Comparison of ENCODE assay signal across 27 cellular contexts in genomic region chr7:2438775-2439174, GRCh38. TPM values are rescaled to one million over a fixed set of nuclear protein-coding genes. Genes with fewer than 3 reads are reported as not detected.
"Had no signal": no experiment of that assay in that cellular context is flagged by ENCODE, and none has a peak within 500 bp of the region (broad histone marks: within the 10 kb centered on the region; RNA-seq: fewer than 3 reads in every experiment).

No MANE protein-coding gene starts in this region.

- H3K36me3 Mint-ChIP-seq: activated naive CD8-positive, alpha-beta T cell treated with anti-CD3 and anti-CD28 coated beads for 36 hours had no signal

- H3K27me3 Mint-ChIP-seq: activated CD4-positive, alpha-beta T cell treated with anti-CD3 and anti-CD28 coated beads for 36 hours; activated CD8-positive, alpha-beta memory T cell treated with anti-CD3 and anti-CD28 coated beads, Interleukin-2, amount 10 ng/mL, durations not matched to agents 7 days and 5 days; activated naive CD8-positive, alpha-beta T cell treated with anti-CD3 and anti-CD28 coated beads for 36 hours; activated T-helper 17 cell treated with anti-CD3 and anti-CD28 coated beads, Interleukin-2, amount 50 U/mL, for 72 hours; dendritic cell treated with granulocyte-macrophage colony-stimulating factor and Interleukin-4, amounts not matched to agents 40 ng/mL and 50 ng/mL, for 4 days; memory B cell; stimulated activated naive B cell treated with anti-CD40 and anti-IgM and Interleukin-4, amounts not matched to agents 10 μg/mL and 1 μg/mL and 100 μg/mL, for 72 hours had no signal

- H2AFZ ChIP-seq: hepatocyte had no signal

- H3K27ac Mint-ChIP-seq: activated CD4-positive, alpha-beta T cell treated with anti-CD3 and anti-CD28 coated beads for 36 hours; activated CD8-positive, alpha-beta memory T cell treated with anti-CD3 and anti-CD28 coated beads, Interleukin-2, amount 10 ng/mL, durations not matched to agents 7 days and 5 days; activated naive CD8-positive, alpha-beta T cell treated with anti-CD3 and anti-CD28 coated beads for 36 hours; activated T-helper 17 cell treated with anti-CD3 and anti-CD28 coated beads, Interleukin-2, amount 50 U/mL, for 72 hours; dendritic cell treated with granulocyte-macrophage colony-stimulating factor and Interleukin-4, amounts not matched to agents 40 ng/mL and 50 ng/mL, for 4 days; memory B cell; stimulated activated naive B cell treated with anti-CD40 and anti-IgM and Interleukin-4, amounts not matched to agents 10 μg/mL and 1 μg/mL and 100 μg/mL, for 72 hours; T-helper 2 cell treated with Interferon-gamma antibody and Interleukin-4, amounts not matched to agents 5 μg/mL and 100 μg/mL, for 36 hours had no signal

- H3K79me2 ChIP-seq: hepatocyte had no signal

- DNase-seq: activated CD4-positive, alpha-beta T cell treated with anti-CD3 and anti-CD28 coated beads for 36 hours; activated CD4-positive, alpha-beta T cell treated with anti-CD3 and anti-CD28 coated beads, Interleukin-2, amount 50 U/mL, for 48 hours; activated CD8-positive, alpha-beta memory T cell treated with anti-CD3 and anti-CD28 coated beads, Interleukin-2, amount 10 ng/mL, durations not matched to agents 7 days and 5 days; activated naive CD4-positive, alpha-beta T cell; activated naive CD8-positive, alpha-beta T cell treated with anti-CD3 and anti-CD28 coated beads for 36 hours; activated T-cell treated with anti-CD3 and anti-CD28 coated beads, Interleukin-2, amount 50 U/mL, for 1 hour; amniotic stem cell; effector CD8-positive, alpha-beta T cell; esophagus squamous epithelium; right lobe of liver; stimulated activated CD4-positive, alpha-beta T cell treated with anti-CD3 and anti-CD28 coated beads, Interleukin-4, amount 100 ng/mL, for 24 hours; stimulated activated naive B cell treated with anti-CD40 and anti-IgM and Interleukin-4, amounts not matched to agents 10 μg/mL and 1 μg/mL and 100 μg/mL, for 72 hours; thyroid gland had no signal

- H3K9me3 ChIP-seq: esophagus squamous epithelium, right lobe of liver, thyroid gland, vagina had no signal

- FAIRE-seq: keratinocyte, TTC549 had no signal

- H3K4me1 ChIP-seq: right lobe of liver had no signal

- H3K27ac ChIP-seq: hepatocyte, right lobe of liver, thyroid gland, vagina had no signal

- ATAC-seq: activated CD4-positive, alpha-beta T cell treated with anti-CD3 and anti-CD28 coated beads for 36 hours; activated CD8-positive, alpha-beta memory T cell treated with anti-CD3 and anti-CD28 coated beads, Interleukin-2, amount 10 ng/mL, durations not matched to agents 7 days and 5 days; activated T-helper 17 cell treated with anti-CD3 and anti-CD28 coated beads, Interleukin-2, amount 50 U/mL, for 72 hours; left lobe of liver; right lobe of liver; stimulated activated naive B cell treated with anti-CD40 and anti-IgM and Interleukin-4, amounts not matched to agents 10 μg/mL and 1 μg/mL and 100 μg/mL, for 72 hours had no signal

- H3K4me3 Mint-ChIP-seq: activated CD4-positive, alpha-beta T cell treated with anti-CD3 and anti-CD28 coated beads for 36 hours; activated CD8-positive, alpha-beta memory T cell treated with anti-CD3 and anti-CD28 coated beads, Interleukin-2, amount 10 ng/mL, durations not matched to agents 7 days and 5 days; activated naive CD8-positive, alpha-beta T cell treated with anti-CD3 and anti-CD28 coated beads for 36 hours; activated T-helper 17 cell treated with anti-CD3 and anti-CD28 coated beads, Interleukin-2, amount 50 U/mL, for 72 hours; dendritic cell treated with granulocyte-macrophage colony-stimulating factor and Interleukin-4, amounts not matched to agents 40 ng/mL and 50 ng/mL, for 4 days; memory B cell; stimulated activated naive B cell treated with anti-CD40 and anti-IgM and Interleukin-4, amounts not matched to agents 10 μg/mL and 1 μg/mL and 100 μg/mL, for 72 hours; T-helper 2 cell treated with Interferon-gamma antibody and Interleukin-4, amounts not matched to agents 5 μg/mL and 100 μg/mL, for 36 hours had no signal

- H3K4me2 ChIP-seq: hepatocyte, smooth muscle cell had no signal

- H3K9me3 Mint-ChIP-seq: activated naive CD8-positive, alpha-beta T cell treated with anti-CD3 and anti-CD28 coated beads for 36 hours; activated T-helper 17 cell treated with anti-CD3 and anti-CD28 coated beads, Interleukin-2, amount 50 U/mL, for 72 hours; dendritic cell treated with granulocyte-macrophage colony-stimulating factor and Interleukin-4, amounts not matched to agents 40 ng/mL and 50 ng/mL, for 4 days; memory B cell; stimulated activated naive B cell treated with anti-CD40 and anti-IgM and Interleukin-4, amounts not matched to agents 10 μg/mL and 1 μg/mL and 100 μg/mL, for 72 hours; T-helper 2 cell treated with Interferon-gamma antibody and Interleukin-4, amounts not matched to agents 5 μg/mL and 100 μg/mL, for 36 hours had no signal

- H3K4me3 ChIP-seq: esophagus squamous epithelium, hepatocyte, right lobe of liver, smooth muscle cell, thyroid gland, vagina had no signal

- H3K27me3 ChIP-seq: esophagus squamous epithelium, hepatocyte, right lobe of liver, thyroid gland, vagina had no signal

- H3K4me1 Mint-ChIP-seq: activated CD4-positive, alpha-beta T cell treated with anti-CD3 and anti-CD28 coated beads for 36 hours; activated naive CD8-positive, alpha-beta T cell treated with anti-CD3 and anti-CD28 coated beads for 36 hours; activated T-helper 17 cell treated with anti-CD3 and anti-CD28 coated beads, Interleukin-2, amount 50 U/mL, for 72 hours had no signal

RNA-seq across cellular contexts. Expression of gene GRIFIN, which starts 37.4 kb away (rescaled TPM):
- total RNA-seq: activated CD4-positive, alpha-beta T cell treated with anti-CD3 and anti-CD28 coated beads for 36 hours; activated CD8-positive, alpha-beta memory T cell treated with anti-CD3 and anti-CD28 coated beads, Interleukin-2, amount 10 ng/mL, durations not matched to agents 7 days and 5 days; activated naive CD8-positive, alpha-beta T cell treated with anti-CD3 and anti-CD28 coated beads for 36 hours; activated T-helper 17 cell treated with anti-CD3 and anti-CD28 coated beads, Interleukin-2, amount 50 U/mL, for 72 hours; cerebellum; esophagus squamous epithelium; hepatocyte; left lobe of liver; mononuclear cell; osteocyte; pulmonary artery endothelial cell; right lobe of liver; smooth muscle cell; thyroid gland; vagina had no signal
